Comparison of ENCODE assay signal across 21 cellular contexts in genomic region chr3:37124431-37124830, GRCh38.
"Had no signal": no experiment of that assay in that cellular context is flagged by ENCODE, and none has a peak within 500 bp of the region (broad histone marks: within the 10 kb centered on the region; RNA-seq: fewer than 3 reads in every experiment).

No MANE protein-coding gene starts in this region.

- H3K27ac ChIP-seq: breast epithelium, pancreas, skin epidermis, thoracic aorta had no signal

- H3K4me3 ChIP-seq: breast epithelium, mucosa of descending colon, pancreas, skin epidermis, thoracic aorta had no signal

- H3K4me1 ChIP-seq: breast epithelium had no signal

- H3K36me3 ChIP-seq: breast epithelium, thoracic aorta had no signal

- ATAC-seq: activated CD4-positive, CD25-positive, alpha-beta regulatory T cell treated with anti-CD3 and anti-CD28 coated beads, Interleukin-2, amount 50 U/mL, for 24 hours; activated naive CD8-positive, alpha-beta T cell treated with anti-CD3 and anti-CD28 coated beads, Interleukin-2, amount 50 U/mL, for 24 hours; activated T-cell treated with anti-CD3 and anti-CD28 coated beads, Interleukin-2, amount 50 U/mL, for 4 hours; left ventricle myocardium superior; naive thymus-derived CD8-positive, alpha-beta T cell; right cardiac atrium had no signal

- DNase-seq: activated CD4-positive, alpha-beta T cell treated with anti-CD3 and anti-CD28 coated beads, Interleukin-2, amount 50 U/mL, for 1 hour; activated CD8-positive, alpha-beta memory T cell treated with anti-CD3 and anti-CD28 coated beads, Interleukin-2, amount 50 U/mL, for 4 hours; activated naive CD4-positive, alpha-beta T cell treated with anti-CD3 and anti-CD28 coated beads, Interleukin-2, amount 10 ng/mL, durations not matched to agents 7 days and 5 days; activated naive CD8-positive, alpha-beta T cell treated with anti-CD3 and anti-CD28 coated beads, Interleukin-2, amount 50 U/mL, for 24 hours; activated T-cell treated with anti-CD3 and anti-CD28 coated beads, Interleukin-2, amount 50 U/mL, for 4 hours; endodermal cell; kidney glomerular epithelial cell; left ventricle myocardium superior; mucosa of descending colon; naive thymus-derived CD8-positive, alpha-beta T cell; pancreas; right cardiac atrium; stimulated activated CD4-positive, alpha-beta T cell treated with anti-CD3 and anti-CD28 coated beads, Interleukin-15, amount 100 ng/mL, for 24 hours; stimulated activated CD4-positive, alpha-beta T cell treated with anti-CD3 and anti-CD28 coated beads, Interleukin-4, amount 100 ng/mL, for 1 hour had no signal

- FAIRE-seq: astrocyte, colon, frontal cortex, pancreas had no signal

- H3K9me3 ChIP-seq: breast epithelium, mucosa of descending colon, pancreas, thoracic aorta had no signal

- H3K27me3 ChIP-seq: breast epithelium, pancreas had no signal
